In the genomic region with DNA sequence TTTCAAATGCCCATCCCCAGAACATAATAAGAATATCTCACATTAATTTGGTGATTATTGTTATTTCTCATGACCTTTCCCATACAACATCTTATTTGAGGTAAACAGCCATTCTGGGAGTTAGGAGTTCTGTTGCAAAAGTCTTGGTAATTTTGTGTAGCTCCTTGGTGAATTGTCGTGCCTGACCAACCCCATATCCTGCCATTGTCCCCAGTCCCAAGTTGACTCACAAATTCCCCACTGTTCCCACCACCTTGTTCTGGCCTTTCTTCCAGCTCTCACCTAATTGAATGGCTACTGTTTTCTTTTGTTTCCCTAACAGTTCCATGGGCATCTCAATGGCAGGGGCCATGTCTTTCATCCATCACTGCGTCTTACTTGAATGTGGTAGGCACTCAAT, we compare ENCODE assay signal across 25 cellular contexts. TPM values are rescaled to one million over a fixed set of nuclear protein-coding genes. Genes with fewer than 3 reads are reported as not detected.
"Had no signal": no experiment of that assay in that cellular context is flagged by ENCODE, and none has a peak within 500 bp of the region (broad histone marks: within the 10 kb centered on the region; RNA-seq: fewer than 3 reads in every experiment).

No MANE protein-coding gene starts in this region.

- H3K27ac ChIP-seq: colonic mucosa, esophagus muscularis mucosa, foreskin keratinocyte, gastroesophageal sphincter, heart left ventricle, hepatocyte, left lung, lower lobe of right lung had no signal

- H3K4me1 ChIP-seq: colonic mucosa, esophagus muscularis mucosa, gastroesophageal sphincter, heart left ventricle, left lung, lower lobe of right lung had no signal

- ATAC-seq: effector memory CD8-positive, alpha-beta T cell; foreskin keratinocyte; gastroesophageal sphincter; heart left ventricle; left cardiac atrium; left lung; left ventricle myocardium superior; lower lobe of right lung; naive thymus-derived CD4-positive, alpha-beta T cell had no signal

- H3K4me2 ChIP-seq: hepatocyte had no signal

- H3K27me3 ChIP-seq: colonic mucosa, esophagus muscularis mucosa, gastroesophageal sphincter, hepatocyte, left lung had no signal

- H3K4me3 ChIP-seq: colonic mucosa, esophagus muscularis mucosa, gastroesophageal sphincter, heart left ventricle, hepatocyte, left lung, lower lobe of right lung had no signal

- H3K27me3 Mint-ChIP-seq: effector memory CD8-positive, alpha-beta T cell had no signal

- H3K36me3 Mint-ChIP-seq: naive thymus-derived CD4-positive, alpha-beta T cell had no signal

- H3K9me3 ChIP-seq: colonic mucosa, esophagus muscularis mucosa, gastroesophageal sphincter, heart left ventricle, left lung, lower lobe of right lung had no signal

- H2AFZ ChIP-seq: hepatocyte had no signal

- H3K9me3 Mint-ChIP-seq: endodermal cell had no signal

- H3K27ac Mint-ChIP-seq: dendritic cell treated with granulocyte-macrophage colony-stimulating factor and Interleukin-4, amounts not matched to agents 40 ng/mL and 50 ng/mL, for 4 days; effector memory CD8-positive, alpha-beta T cell; endodermal cell; naive thymus-derived CD4-positive, alpha-beta T cell had no signal

- H3K36me3 ChIP-seq: colonic mucosa, esophagus muscularis mucosa, gastroesophageal sphincter, heart left ventricle, left lung, lower lobe of right lung had no signal

- H3K4me1 Mint-ChIP-seq: naive thymus-derived CD4-positive, alpha-beta T cell had no signal

- DNase-seq: colonic mucosa; cortex of kidney; effector CD8-positive, alpha-beta T cell; effector memory CD8-positive, alpha-beta T cell; endodermal cell; foreskin keratinocyte; heart left ventricle; hypothalamus; islet precursor cell; kidney; kidney glomerular epithelial cell; left cardiac atrium; left lung; left ventricle myocardium superior; lower lobe of right lung; mesendoderm; midbrain; naive thymus-derived CD4-positive, alpha-beta T cell had no signal

- H3K4me3 Mint-ChIP-seq: dendritic cell treated with granulocyte-macrophage colony-stimulating factor and Interleukin-4, amounts not matched to agents 40 ng/mL and 50 ng/mL, for 4 days; effector memory CD8-positive, alpha-beta T cell; endodermal cell; naive thymus-derived CD4-positive, alpha-beta T cell had no signal

RNA-seq across cellular contexts. Expression of a gene that starts 8.0 kb away (rescaled TPM):
- polyA plus RNA-seq: endothelial cell of umbilical vein; esophagus; fibroblast of lung; foreskin keratinocyte; heart left ventricle; naive thymus-derived CD4-positive, alpha-beta T cell had no signal
